ENCODE assay signal across 13 cellular contexts in genomic region chr12:25254271-25254880, GRCh38. TPM values are rescaled to one million over a fixed set of nuclear protein-coding genes. Genes with fewer than 3 reads are reported as not detected.
DNase-seq lines count a peak whose midpoint lies in the region; ATAC-seq and TF ChIP-seq lines count a peak whose summit lies in the region.
"Had no signal": no experiment of that assay in that cellular context is flagged by ENCODE, and none has a peak within 500 bp of the region (broad histone marks: within the 10 kb centered on the region; RNA-seq: fewer than 3 reads in every experiment).

No MANE protein-coding gene starts in this region.

- H3K27me3 Mint-ChIP-seq in type B pancreatic cell: no peaks in the 10 kb centered on the region

- H3K27ac ChIP-seq in OCI-LY7 (ENCODE audit: low read depth, low read length, poor library complexity, severe bottlenecking): no peak overlapping the region

- peaks cover 11% of the 10 kb centered on the region for H3K36me3 Mint-ChIP-seq in type B pancreatic cell

- peaks cover 9% of the 10 kb centered on the region for H3K79me2 ChIP-seq in OCI-LY7 (ENCODE audit: insufficient read depth, low read depth, low read length)

- intact Hi-C loops in OCI-LY7 (cut with micrococcal nuclease; ENCODE audit: unreplicated experiment): loop anchor here (5.0 kb wide), 2 partner anchors 262 to 1578 kb away; partner anchors contain the start of gene ITPR2

- CTCF ChIA-PET in OCI-LY7 (lab: Charles Lee; ENCODE audit: unreplicated experiment): no interaction called here

- no peak for ATAC-seq in GM19455 (IDR thresholded peaks at IDR 0.05; ENCODE audit: unreplicated experiment)
- ATAC-seq: pancreas had no signal

- BruUV-seq in OCI-LY7 (replicated peaks; lab: Mats Ljungman, UMichigan): no TSS peak

- peak overlapping the region; percentile 26 for H3K27ac Mint-ChIP-seq in type B pancreatic cell

- DNase-seq in NCI-H82 (lab: John Stamatoyannopoulos, UW) (peak; percentile 46), NCI-H82 treated with DMSO at 0.1 percent for 48 hours (lab: John Stamatoyannopoulos, UW; ENCODE audit: unreplicated experiment) (no peak), OCI-LY7 (ENCODE audit: low spot score) (no peak), hepatic stellate cell (ENCODE audit: low spot score) (peak; percentile 35), type B pancreatic cell (ENCODE audit: extremely low spot score, unreplicated experiment) (no peak), SIG-M5 treated with dmso at 0.1 percent for 504 hours (lab: John Stamatoyannopoulos, UW; ENCODE audit: unreplicated experiment) (no peak), GM20000 (ENCODE audit: low spot score) (no peak)
- DNase-seq: 8988T; activated CD8-positive, alpha-beta memory T cell treated with anti-CD3 and anti-CD28 coated beads for 24 hours; amniotic stem cell; pancreas had no signal

- peaks cover 5% of the 10 kb centered on the region for H3K4me1 Mint-ChIP-seq in type B pancreatic cell (ENCODE audit: unreplicated experiment)

- H3K4me3 ChIP-seq in OCI-LY7 (ENCODE audit: low read depth, low read length, poor library complexity, severe bottlenecking): no peak overlapping the region
- H3K4me3 ChIP-seq: pancreas had no signal

- H3K9me3 Mint-ChIP-seq in type B pancreatic cell: peaks cover 10% of the 10 kb centered on the region

- TF ChIP-seq CTCF in OCI-LY7 (conservative IDR thresholded peaks at IDR 0.05; ENCODE audit: low read length) (no peak), type B pancreatic cell (conservative IDR thresholded peaks at IDR 0.05) (no peak), GM20000 (IDR thresholded peaks at IDR 0.05; ENCODE audit: extremely low read depth, missing control alignments) (no peak)

- H3K4me1 ChIP-seq in OCI-LY7 (ENCODE audit: insufficient read depth, low read length, poor library complexity, severe bottlenecking): peaks cover 42% of the 10 kb centered on the region

- H3K4me2 ChIP-seq in OCI-LY7 (ENCODE audit: low read length): peak overlapping the region; percentile 63

- no peaks in the 10 kb centered on the region for H3K9me2 ChIP-seq in OCI-LY7 (ENCODE audit: insufficient read depth, low read length)

- H3K4me3 Mint-ChIP-seq in type B pancreatic cell: no peak overlapping the region

- H2AFZ ChIP-seq in OCI-LY7 (ENCODE audit: low read length): peak overlapping the region; percentile 71; the same call in 1 of the 2 replicates

- H3K9me3 ChIP-seq in OCI-LY7 (ENCODE audit: low read length): no peaks in the 10 kb centered on the region
- H3K9me3 ChIP-seq: pancreas had no signal

- POLR2A ChIA-PET in OCI-LY7 (lab: Charles Lee): interaction anchor here (0.7 to 2.3 kb wide), 4 partner anchors 10 to 128 kb away, joined by 3 to 9 read pairs (median 4); no protein-coding TSS in a partner anchor

- H3K36me3 ChIP-seq in OCI-LY7 (ENCODE audit: insufficient read depth, low read length): no peaks in the 10 kb centered on the region
- H3K36me3 ChIP-seq: pancreas had no signal

- H4K20me1 ChIP-seq in OCI-LY7 (ENCODE audit: insufficient read depth, low read length): peaks cover 7% of the 10 kb centered on the region; the same call in 1 of the 2 replicates

RNA-seq across cellular contexts. Expression of gene KRAS, which starts 3.6 kb away (rescaled TPM):
- 8.6 and 14.7 TPM in 2 replicates for total RNA-seq in OCI-LY7 (2014; rRNA removed; shearing (Covaris generic))
- total RNA-seq in OCI-LY7 (2022) (33.2 and 39.1 TPM in 2 replicates), type B pancreatic cell (ENCODE audit: low replicate concordance) (37.4 and 93.3 TPM in 2 replicates)

RNA-seq across cellular contexts. Expression of gene ETFRF1, which starts 59.3 kb away (rescaled TPM):
- 2.8 and 8.5 TPM in 2 replicates for total RNA-seq in OCI-LY7 (2014; rRNA removed; shearing (Covaris generic))
- total RNA-seq in OCI-LY7 (2022) (11.4 and 13.0 TPM in 2 replicates), type B pancreatic cell (ENCODE audit: low replicate concordance) (14.2 and 33.6 TPM in 2 replicates)

RNA-seq across cellular contexts. Expression of gene DNAI7, which starts 59.4 kb away (rescaled TPM):
- total RNA-seq in OCI-LY7 (2014; rRNA removed; shearing (Covaris generic)): not detected in 2 replicates
- total RNA-seq in OCI-LY7 (2022) (not detected in 2 replicates), type B pancreatic cell (ENCODE audit: low replicate concordance) (1.4 and 1.8 TPM in 2 replicates)
- total RNA-seq: glomerular endothelial cell had no signal

Comparison
In these comparisons a context has a peak if more than half of its experiments do, and no peak if none do; other contexts are left out.
1. DNase-seq: peak in NCI-H82 (single experiment) and hepatic stellate cell (single experiment); none in NCI-H82 treated with DMSO at 0.1 percent for 48 hours (single experiment), OCI-LY7 (single experiment), type B pancreatic cell (single experiment), SIG-M5 treated with dmso at 0.1 percent for 504 hours (single experiment) and GM20000 (single experiment).